In genomic region chr6:135922170-135922569, GRCh38 we compare ENCODE assay signal across 8 cellular contexts.
A peak's percentile ranks its signal among the peaks of the same experiment; 100 is the strongest.
DNase-seq lines count a peak whose midpoint lies in the region; ATAC-seq and TF ChIP-seq lines count a peak whose summit lies in the region.

No MANE protein-coding gene starts in this region.

- no peak overlapping the region for H3K27ac Mint-ChIP-seq in activated CD8-positive, alpha-beta T cell treated with anti-CD3 and anti-CD28 coated beads for 36 hours
- H3K27ac Mint-ChIP-seq in activated CD8-positive, alpha-beta T cell treated with anti-CD3 and anti-CD28 coated beads, Interleukin-2, amount 10 ng/mL, durations not matched to agents 7 days and 5 days = no peak overlapping the region
- no peak overlapping the region for H3K27ac Mint-ChIP-seq in natural killer cell treated with Interleukin-12 subunit alpha and Interleukin-12 subunit beta and Interleukin-15 and Interleukin-18, amount 100 ng/mL, for 72 hours

- CTCF ChIA-PET in activated CD8-positive, alpha-beta T cell treated with anti-CD3 and anti-CD28 coated beads for 36 hours (lab: Charles Lee) = interaction anchor here (6.1 kb wide), 1 partner anchor 12 kb away, joined by 30 read pairs; no protein-coding TSS in a partner anchor
- CTCF ChIA-PET in activated CD8-positive, alpha-beta T cell treated with anti-CD3 and anti-CD28 coated beads, Interleukin-2, amount 10 ng/mL, durations not matched to agents 7 days and 5 days (lab: Charles Lee) = no interaction called here

- no peak overlapping the region for H3K4me3 Mint-ChIP-seq in activated CD8-positive, alpha-beta T cell treated with anti-CD3 and anti-CD28 coated beads for 36 hours
- H3K4me3 Mint-ChIP-seq in activated CD8-positive, alpha-beta T cell treated with anti-CD3 and anti-CD28 coated beads, Interleukin-2, amount 10 ng/mL, durations not matched to agents 7 days and 5 days = no peak overlapping the region
- no peak overlapping the region for H3K4me3 Mint-ChIP-seq in natural killer cell treated with Interleukin-12 subunit alpha and Interleukin-12 subunit beta and Interleukin-15 and Interleukin-18, amount 100 ng/mL, for 72 hours

- no peaks in the 10 kb centered on the region for H4K20me1 ChIP-seq in hepatocyte (ENCODE audit: insufficient read depth, poor library complexity, severe bottlenecking)

- no peaks in the 10 kb centered on the region for H3K79me2 ChIP-seq in hepatocyte

- H3K27me3 ChIP-seq in hepatocyte (no peaks in the 10 kb centered on the region), uterus (no peaks in the 10 kb centered on the region)

- no peak for TF ChIP-seq CTCF in activated CD8-positive, alpha-beta T cell treated with anti-CD3 and anti-CD28 coated beads for 36 hours (IDR thresholded peaks at IDR 0.05)
- TF ChIP-seq CTCF in hepatocyte (IDR thresholded peaks at IDR 0.05; ENCODE audit: poor library complexity) (no peak), uterus (IDR thresholded peaks at IDR 0.05) (no peak)

- peak; percentile 24 for ATAC-seq in activated CD8-positive, alpha-beta T cell treated with anti-CD3 and anti-CD28 coated beads for 36 hours
- ATAC-seq in activated CD8-positive, alpha-beta T cell treated with anti-CD3 and anti-CD28 coated beads, Interleukin-2, amount 10 ng/mL, durations not matched to agents 7 days and 5 days = no peak
- no peak for ATAC-seq in natural killer cell treated with Interleukin-12 subunit alpha and Interleukin-12 subunit beta and Interleukin-15 and Interleukin-18, amount 100 ng/mL, for 72 hours
- no peak for ATAC-seq in GM21825 (IDR thresholded peaks at IDR 0.05; ENCODE audit: unreplicated experiment)

- no peaks in the 10 kb centered on the region for H3K9me3 Mint-ChIP-seq in activated CD8-positive, alpha-beta T cell treated with anti-CD3 and anti-CD28 coated beads for 36 hours
- H3K9me3 Mint-ChIP-seq in activated CD8-positive, alpha-beta T cell treated with anti-CD3 and anti-CD28 coated beads, Interleukin-2, amount 10 ng/mL, durations not matched to agents 7 days and 5 days (ENCODE audit: insufficient read depth) = no peaks in the 10 kb centered on the region
- no peaks in the 10 kb centered on the region for H3K9me3 Mint-ChIP-seq in natural killer cell treated with Interleukin-12 subunit alpha and Interleukin-12 subunit beta and Interleukin-15 and Interleukin-18, amount 100 ng/mL, for 72 hours

- peak overlapping the region; percentile 57 for H3K27ac ChIP-seq in hepatocyte
- H3K27ac ChIP-seq in uterus = peak overlapping the region; percentile 68 to 77

- no peak overlapping the region for H2AFZ ChIP-seq in hepatocyte

- no peak overlapping the region for H3K4me3 ChIP-seq in hepatocyte
- H3K4me3 ChIP-seq in uterus = no peak overlapping the region

- POLR2A ChIA-PET in activated CD8-positive, alpha-beta T cell treated with anti-CD3 and anti-CD28 coated beads for 36 hours (lab: Charles Lee) = no interaction called here
- POLR2A ChIA-PET in activated CD8-positive, alpha-beta T cell treated with anti-CD3 and anti-CD28 coated beads, Interleukin-2, amount 10 ng/mL, durations not matched to agents 7 days and 5 days (lab: Charles Lee) = no interaction called here

- TF ChIP-seq POLR2A in uterus (IDR thresholded peaks at IDR 0.05) = no peak

- DNase-seq in activated CD8-positive, alpha-beta T cell treated with anti-CD3 and anti-CD28 coated beads for 36 hours = no peak
- no peak for DNase-seq in activated CD8-positive, alpha-beta T cell treated with anti-CD3 and anti-CD28 coated beads, Interleukin-2, amount 10 ng/mL, durations not matched to agents 7 days and 5 days
- DNase-seq in T1000 (lab: John Stamatoyannopoulos, UW) (peak; percentile 36), hepatocyte (ENCODE audit: low spot score) (peak; percentile 48), uterus (peak; percentile 51 to 73), posterior vena cava (ENCODE audit: low spot score) (no peak)
- DNase-seq in natural killer cell treated with Interleukin-12 subunit alpha and Interleukin-12 subunit beta and Interleukin-15 and Interleukin-18, amount 100 ng/mL, for 72 hours (ENCODE audit: low spot score) = no peak

- H3K9me2 ChIP-seq in hepatocyte (replicated peaks; ENCODE audit: insufficient read depth) = no peaks in the 10 kb centered on the region

- H3K9me3 ChIP-seq in hepatocyte (ENCODE audit: low read depth) (no peaks in the 10 kb centered on the region), uterus (no peaks in the 10 kb centered on the region)

- H3K27me3 Mint-ChIP-seq in activated CD8-positive, alpha-beta T cell treated with anti-CD3 and anti-CD28 coated beads for 36 hours = no peaks in the 10 kb centered on the region
- H3K27me3 Mint-ChIP-seq in activated CD8-positive, alpha-beta T cell treated with anti-CD3 and anti-CD28 coated beads, Interleukin-2, amount 10 ng/mL, durations not matched to agents 7 days and 5 days (ENCODE audit: low read depth) = no peaks in the 10 kb centered on the region
- H3K27me3 Mint-ChIP-seq in natural killer cell treated with Interleukin-12 subunit alpha and Interleukin-12 subunit beta and Interleukin-15 and Interleukin-18, amount 100 ng/mL, for 72 hours = peaks cover 9 to 35% of the 10 kb centered on the region in 2 donors

- peaks cover 8% of the 10 kb centered on the region for H3K4me1 Mint-ChIP-seq in activated CD8-positive, alpha-beta T cell treated with anti-CD3 and anti-CD28 coated beads for 36 hours (ENCODE audit: low read depth)
- H3K4me1 Mint-ChIP-seq in activated CD8-positive, alpha-beta T cell treated with anti-CD3 and anti-CD28 coated beads, Interleukin-2, amount 10 ng/mL, durations not matched to agents 7 days and 5 days (ENCODE audit: low read depth) = no peaks in the 10 kb centered on the region
- no peaks in the 10 kb centered on the region for H3K4me1 Mint-ChIP-seq in natural killer cell treated with Interleukin-12 subunit alpha and Interleukin-12 subunit beta and Interleukin-15 and Interleukin-18, amount 100 ng/mL, for 72 hours (ENCODE audit: low read depth in 2 of 2)

- intact Hi-C loops in activated CD8-positive, alpha-beta T cell treated with anti-CD3 and anti-CD28 coated beads for 36 hours (cut with micrococcal nuclease) = no loop called here
- intact Hi-C loops in uterus (cut with DNase I; ENCODE audit: low total_unique reads) = no loop called here
- intact Hi-C loops in posterior vena cava (cut with DNase I) = no loop called here

- no peaks in the 10 kb centered on the region for H3K4me1 ChIP-seq in hepatocyte (ENCODE audit: insufficient read depth)
- peaks cover 0 to 12% of the 10 kb centered on the region in 2 donors for H3K4me1 ChIP-seq in uterus

- H3K36me3 Mint-ChIP-seq in activated CD8-positive, alpha-beta T cell treated with anti-CD3 and anti-CD28 coated beads for 36 hours (ENCODE audit: low read depth) = no peaks in the 10 kb centered on the region
- H3K36me3 Mint-ChIP-seq in activated CD8-positive, alpha-beta T cell treated with anti-CD3 and anti-CD28 coated beads, Interleukin-2, amount 10 ng/mL, durations not matched to agents 7 days and 5 days (ENCODE audit: low read depth) = no peaks in the 10 kb centered on the region
- no peaks in the 10 kb centered on the region for H3K36me3 Mint-ChIP-seq in natural killer cell treated with Interleukin-12 subunit alpha and Interleukin-12 subunit beta and Interleukin-15 and Interleukin-18, amount 100 ng/mL, for 72 hours

- H3K4me2 ChIP-seq in hepatocyte = no peak overlapping the region

- H3K36me3 ChIP-seq in hepatocyte (replicated peaks; ENCODE audit: insufficient read depth, low read depth) (no peaks in the 10 kb centered on the region), uterus (no peaks in the 10 kb centered on the region)

Comparison
In these comparisons a context has a peak if more than half of its experiments do, and no peak if none do; other contexts are left out.
1. DNase-seq: peak in T1000 (single experiment), hepatocyte (single experiment) and uterus (2 of 2); none in activated CD8-positive, alpha-beta T cell treated with anti-CD3 and anti-CD28 coated beads for 36 hours (single experiment), activated CD8-positive, alpha-beta T cell treated with anti-CD3 and anti-CD28 coated beads, Interleukin-2, amount 10 ng/mL, durations not matched to agents 7 days and 5 days (single experiment), natural killer cell treated with Interleukin-12 subunit alpha and Interleukin-12 subunit beta and Interleukin-15 and Interleukin-18, amount 100 ng/mL, for 72 hours (single experiment) and posterior vena cava (single experiment).